In genomic region chr12:95548539-95549391, GRCh38 we compare ENCODE assay signal across 8 cellular contexts. TPM values are rescaled to one million over a fixed set of nuclear protein-coding genes. Genes with fewer than 3 reads are reported as not detected.
DNase-seq lines count a peak whose midpoint lies in the region.

No MANE protein-coding gene starts in this region.

- no peaks in the 10 kb centered on the region for H3K9me2 ChIP-seq in GM23248 (ENCODE audit: insufficient read depth)

- peaks cover 6% of the 10 kb centered on the region for H3K9me3 Mint-ChIP-seq in T-helper 1 cell treated with Interleukin-12 subunit alpha and Interleukin-12 subunit beta and Interleukin-4 antibody, amounts not matched to agents 30 μg/mL and 1 μg/mL, for 36 hours

- H3K4me3 ChIP-seq in GM23248 (peak overlapping the region; percentile 71), iPS DF 6.9 (ENCODE audit: low read length) (peak overlapping the region; percentile 93), skeletal muscle cell (ENCODE audit: low read depth, low read length) (peak overlapping the region; percentile 58)

- DNase-seq in GM23248 = peak; percentile 48
- peak in 44 of 58 donors; percentile 3 to 66 (median 36) for DNase-seq in anterior cingulate cortex (lab: John Stamatoyannopoulos, UW)
- DNase-seq in iPS DF 6.9 (ENCODE audit: low read depth, low spot score) = no peak
- no peak for DNase-seq in skeletal muscle cell (ENCODE audit: low read depth)
- no peak for DNase-seq in MV-4-11 (lab: John Stamatoyannopoulos, UW)
- DNase-seq in pons (ENCODE audit: low spot score) = no peak
- DNase-seq in DMS153 treated with DMSO at 0.1 percent for 48 hours (lab: John Stamatoyannopoulos, UW; ENCODE audit: unreplicated experiment) = no peak

- 10 to 16% methylated on average over 53 to 97 of the region's 98 CpGs for WGBS in GM23248 (ENCODE audit: low coverage in 1 of 2, low lambda C conversion rate in 2 of 2, missing lambda C conversion rate in 2 of 2), 2 experiments
- WGBS in iPS DF 6.9 (ENCODE audit: insufficient coverage, insufficient read length) = no CpG with 5 or more reads among the region's 98 CpGs

- peak overlapping the region; percentile 40; the same call in 1 of the 2 replicates for H3K9ac ChIP-seq in GM23248

- H3K4me3 Mint-ChIP-seq in T-helper 1 cell treated with Interleukin-12 subunit alpha and Interleukin-12 subunit beta and Interleukin-4 antibody, amounts not matched to agents 30 μg/mL and 1 μg/mL, for 36 hours = peak overlapping the region; percentile 68

- H3K27me3 ChIP-seq in GM23248 (replicated peaks; ENCODE audit: insufficient read depth) (peaks cover 27% of the 10 kb centered on the region), iPS DF 6.9 (ENCODE audit: control insufficient read depth, insufficient read depth, low read length) (no peaks in the 10 kb centered on the region)

- H3K27ac ChIP-seq in GM23248 (no peak overlapping the region), iPS DF 6.9 (ENCODE audit: low read length) (no peak overlapping the region)

- H3K79me2 ChIP-seq in GM23248 (ENCODE audit: insufficient read depth) = no peaks in the 10 kb centered on the region

- peaks cover 4% of the 10 kb centered on the region; the same call in 1 of the 2 replicates for H3F3A ChIP-seq in GM23248 (ENCODE audit: insufficient read depth)

- H4K20me1 ChIP-seq in GM23248 (ENCODE audit: insufficient read depth) = no peaks in the 10 kb centered on the region

- peak overlapping the region; percentile 87 for H2AFZ ChIP-seq in GM23248

- peaks cover 41% of the 10 kb centered on the region for H3K4me1 Mint-ChIP-seq in T-helper 1 cell treated with Interleukin-12 subunit alpha and Interleukin-12 subunit beta and Interleukin-4 antibody, amounts not matched to agents 30 μg/mL and 1 μg/mL, for 36 hours (ENCODE audit: low read depth)

- H3K27ac Mint-ChIP-seq in T-helper 1 cell treated with Interleukin-12 subunit alpha and Interleukin-12 subunit beta and Interleukin-4 antibody, amounts not matched to agents 30 μg/mL and 1 μg/mL, for 36 hours = peak overlapping the region; percentile 56

- in situ Hi-C loops in GM23248 (cut with MboI) = loop anchor here (25.0 kb wide), 1 partner anchor 436 kb away; no protein-coding TSS in a partner anchor

- H3K36me3 ChIP-seq in GM23248 (ENCODE audit: low read depth) = no peaks in the 10 kb centered on the region
- no peaks in the 10 kb centered on the region for H3K36me3 ChIP-seq in iPS DF 6.9 (ENCODE audit: control insufficient read depth, insufficient read depth, low read length)

- H3K4me1 ChIP-seq in GM23248 (ENCODE audit: insufficient read depth) = peaks cover 7% of the 10 kb centered on the region; the same call in 1 of the 2 replicates
- peaks cover 5% of the 10 kb centered on the region for H3K4me1 ChIP-seq in iPS DF 6.9 (ENCODE audit: control insufficient read depth, insufficient read depth, low read length)

- peaks cover 19% of the 10 kb centered on the region for H3K27me3 Mint-ChIP-seq in T-helper 1 cell treated with Interleukin-12 subunit alpha and Interleukin-12 subunit beta and Interleukin-4 antibody, amounts not matched to agents 30 μg/mL and 1 μg/mL, for 36 hours (ENCODE audit: low read depth)

- H3K9me3 ChIP-seq in GM23248 (ENCODE audit: low read depth) (no peaks in the 10 kb centered on the region), iPS DF 6.9 (ENCODE audit: control insufficient read depth, insufficient read depth, low read length) (no peaks in the 10 kb centered on the region)

- H3K4me2 ChIP-seq in GM23248 (ENCODE audit: unreplicated experiment) = peak overlapping the region; percentile 70

- no peaks in the 10 kb centered on the region for H3K36me3 Mint-ChIP-seq in T-helper 1 cell treated with Interleukin-12 subunit alpha and Interleukin-12 subunit beta and Interleukin-4 antibody, amounts not matched to agents 30 μg/mL and 1 μg/mL, for 36 hours (ENCODE audit: low read depth)

RNA-seq across cellular contexts. Expression of gene USP44, which starts 2.5 kb away (rescaled TPM):
- total RNA-seq in GM23248 (2014; rRNA removed; shearing (Covaris generic)) = 0.25 and 0.76 TPM in 2 replicates
- polyA plus RNA-seq in GM23248 (2016; fragmentation: Nextera tagmentation; extraction: Ambion mirVana) = 0.54 and 0.58 TPM in 2 replicates

Comparison
In these comparisons a context has a peak if more than half of its experiments do, and no peak if none do; other contexts are left out.
1. DNase-seq: peak in GM23248 (single experiment) and anterior cingulate cortex (44 of 58); none in iPS DF 6.9 (single experiment), skeletal muscle cell (single experiment), MV-4-11 (single experiment), pons (single experiment) and DMS153 treated with DMSO at 0.1 percent for 48 hours (single experiment).
2. Peak in every context shown above with its lines, with median percentiles within 50 percentile points of each other: H3K4me3 ChIP-seq.